ENCODE assay signal across 8 cellular contexts in the genomic region with DNA sequence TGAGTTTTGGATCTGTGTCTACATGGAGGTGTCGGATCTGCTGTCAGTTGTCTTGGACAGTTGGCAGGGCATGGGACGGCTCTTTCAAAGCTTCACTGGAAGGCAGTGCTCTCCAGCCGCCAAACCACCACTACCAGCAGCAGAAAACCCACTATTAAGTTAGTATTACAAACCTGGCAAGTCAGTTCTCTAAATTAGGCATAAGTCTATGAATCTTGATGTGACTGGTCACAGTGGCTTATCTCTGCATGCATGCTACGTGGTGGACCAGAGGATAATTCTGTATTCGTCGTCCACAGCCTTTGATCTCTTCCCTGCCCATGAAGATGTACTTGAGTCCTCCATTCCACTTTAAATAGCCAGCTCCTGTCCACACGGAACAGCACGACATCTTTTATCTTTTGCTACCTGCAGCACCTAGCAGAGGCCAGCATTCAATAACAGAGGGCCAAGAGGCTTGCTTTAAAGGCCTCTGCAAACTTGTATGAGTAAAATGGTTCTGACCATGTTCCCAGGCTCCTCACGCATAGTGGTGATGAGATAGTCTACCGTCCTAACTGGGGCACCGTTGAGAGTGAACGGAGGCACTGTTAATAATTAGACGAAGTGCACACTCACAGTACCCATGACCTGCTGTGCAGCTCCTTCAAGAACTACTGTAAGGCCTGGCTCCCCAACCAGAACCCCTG. TPM values are rescaled to one million over a fixed set of nuclear protein-coding genes. Genes with fewer than 3 reads are reported as not detected.
DNase-seq lines count a peak whose midpoint lies in the region; ATAC-seq and TF ChIP-seq lines count a peak whose summit lies in the region.

No MANE protein-coding gene starts in this region.

- H3K27me3 Mint-ChIP-seq in GM23338 (ENCODE audit: insufficient read depth, low read depth, poor library complexity): peaks cover 3% of the 10 kb centered on the region

- peaks cover 6% of the 10 kb centered on the region for H3K9me3 Mint-ChIP-seq in GM23338

- peaks cover 6% of the 10 kb centered on the region; the same call in 1 of the 2 replicates for H3F3A ChIP-seq in GM23338 (replicated peaks; ENCODE audit: low read depth)

- H3K4me1 ChIP-seq in GM23338 (ENCODE audit: insufficient read depth): peaks cover 11% of the 10 kb centered on the region
- H3K4me1 ChIP-seq in hepatocyte (ENCODE audit: insufficient read depth): peaks cover 49% of the 10 kb centered on the region
- peaks cover 40% of the 10 kb centered on the region for H3K4me1 ChIP-seq in skeletal muscle satellite cell (ENCODE audit: control insufficient read depth, insufficient read depth, low read length)

- H3K36me3 ChIP-seq in GM23338 (ENCODE audit: insufficient read depth) (no peaks in the 10 kb centered on the region), WERI-Rb-1 (no peaks in the 10 kb centered on the region), hepatocyte (replicated peaks; ENCODE audit: insufficient read depth, low read depth) (no peaks in the 10 kb centered on the region), skeletal muscle satellite cell (ENCODE audit: insufficient read depth, low read length) (no peaks in the 10 kb centered on the region)

- H3K4me2 ChIP-seq in GM23338 (peak overlapping the region; percentile 83), hepatocyte (peak overlapping the region; percentile 91), skeletal muscle satellite cell (ENCODE audit: low read length) (peak overlapping the region; percentile 100)

- H3K4me3 Mint-ChIP-seq in GM23338: peak overlapping the region; percentile 81

- DNase-seq in GM23338 (ENCODE audit: low spot score): no peak
- DNase-seq in WERI-Rb-1: no peak
- no peak for DNase-seq in hepatocyte (ENCODE audit: low spot score)
- no peak for DNase-seq in T-helper 9 cell
- no peak for DNase-seq in SKM-1 treated with dmso at 0.1 percent for 144 hours (lab: John Stamatoyannopoulos, UW; ENCODE audit: unreplicated experiment)
- no peak for DNase-seq in dedifferentiated amniotic fluid mesenchymal stem cell (ENCODE audit: extremely low spot score)

- peak overlapping the region; percentile 50; the same call in 1 of the 2 replicates for H3K27ac Mint-ChIP-seq in GM23338

- 54% methylated on average over 13 of the region's 13 CpGs for WGBS in hepatocyte (ENCODE audit: low lambda C conversion rate, missing lambda C conversion rate)

- H3K9me3 ChIP-seq in WERI-Rb-1 (ENCODE audit: severe bottlenecking): no peaks in the 10 kb centered on the region
- H3K9me3 ChIP-seq in hepatocyte (ENCODE audit: low read depth): no peaks in the 10 kb centered on the region
- no peaks in the 10 kb centered on the region for H3K9me3 ChIP-seq in skeletal muscle satellite cell (replicated peaks; ENCODE audit: low read length)

- peaks cover 3% of the 10 kb centered on the region; the same call in 1 of the 2 replicates for H4K20me1 ChIP-seq in GM23338 (replicated peaks; ENCODE audit: insufficient read depth)
- no peaks in the 10 kb centered on the region for H4K20me1 ChIP-seq in hepatocyte (ENCODE audit: insufficient read depth, poor library complexity, severe bottlenecking)

- ATAC-seq in GM23338 (no peak), HG02884 (IDR thresholded peaks at IDR 0.05; ENCODE audit: unreplicated experiment) (no peak)

- peak overlapping the region; percentile 84 for H3K9ac ChIP-seq in skeletal muscle satellite cell (ENCODE audit: low read depth, low read length)

- H2AFZ ChIP-seq in GM23338 (no peak overlapping the region), hepatocyte (no peak overlapping the region)

- H3K36me3 Mint-ChIP-seq in GM23338 (ENCODE audit: low read depth): peaks cover 6% of the 10 kb centered on the region

- H3K79me2 ChIP-seq in GM23338 (replicated peaks; ENCODE audit: insufficient read depth): peaks cover 35% of the 10 kb centered on the region
- H3K79me2 ChIP-seq in hepatocyte: peaks cover 14% of the 10 kb centered on the region

- H3K27ac ChIP-seq in GM23338 (ENCODE audit: low read depth): peak overlapping the region; percentile 50
- H3K27ac ChIP-seq in WERI-Rb-1: peak overlapping the region; percentile 61
- peak overlapping the region; percentile 77 for H3K27ac ChIP-seq in hepatocyte

- H3K9me2 ChIP-seq in GM23338 (ENCODE audit: insufficient read depth) (no peaks in the 10 kb centered on the region), hepatocyte (replicated peaks; ENCODE audit: insufficient read depth) (no peaks in the 10 kb centered on the region)

- TF ChIP-seq CTCF in GM23338 (conservative IDR thresholded peaks at IDR 0.05; ENCODE audit: low read depth in 2 of 2): no peak
- no peak for TF ChIP-seq CTCF in WERI-Rb-1 (IDR thresholded peaks at IDR 0.05; ENCODE audit: low read depth, low read length)
- no peak for TF ChIP-seq CTCF in hepatocyte (IDR thresholded peaks at IDR 0.05; ENCODE audit: poor library complexity)

- H3K4me3 ChIP-seq in GM23338: peak overlapping the region; percentile 71
- peak overlapping the region; percentile 53 for H3K4me3 ChIP-seq in WERI-Rb-1 (ENCODE audit: low read depth, low read length)
- H3K4me3 ChIP-seq in hepatocyte: peak overlapping the region; percentile 35
- H3K4me3 ChIP-seq in skeletal muscle satellite cell (ENCODE audit: low read length): peak overlapping the region; percentile 86

- H3K27me3 ChIP-seq in GM23338 (ENCODE audit: insufficient read depth) (no peaks in the 10 kb centered on the region), WERI-Rb-1 (ENCODE audit: insufficient read depth, low read depth, severe bottlenecking) (no peaks in the 10 kb centered on the region), hepatocyte (no peaks in the 10 kb centered on the region), skeletal muscle satellite cell (ENCODE audit: control insufficient read depth, insufficient read depth, low read length) (no peaks in the 10 kb centered on the region)

- H3K4me1 Mint-ChIP-seq in GM23338: peaks cover 42% of the 10 kb centered on the region

TF ChIP-seq in GM23338, 12 proteins besides CTCF, POLR2A, EP300 and RAD21 (continues in another document):
- TF ChIP-seq JUNB (IDR thresholded peaks at IDR 0.05; ENCODE audit: unreplicated experiment) (no peak), NANOG (IDR thresholded peaks at IDR 0.05; ENCODE audit: borderline replicate concordance) (no peak), STAT1 (IDR thresholded peaks at IDR 0.05; ENCODE audit: unreplicated experiment) (no peak), ZNF331 (CRISPR knock-in tag; IDR thresholded peaks at IDR 0.05; ENCODE audit: low read depth) (no peak), ZNF114 (CRISPR knock-in tag; IDR thresholded peaks at IDR 0.05) (no peak), EZH2phosphoT487 (IDR thresholded peaks at IDR 0.05; ENCODE audit: unreplicated experiment) (no peak), EZH2 (IDR thresholded peaks at IDR 0.05; ENCODE audit: low read depth, unreplicated experiment) (no peak), POLR2AphosphoS5 (IDR thresholded peaks at IDR 0.05; ENCODE audit: low read depth) (no peak), CREB1 (CRISPR knock-in tag; IDR thresholded peaks at IDR 0.05; ENCODE audit: low read depth) (no peak)
- TF ChIP-seq, protein P1, sequence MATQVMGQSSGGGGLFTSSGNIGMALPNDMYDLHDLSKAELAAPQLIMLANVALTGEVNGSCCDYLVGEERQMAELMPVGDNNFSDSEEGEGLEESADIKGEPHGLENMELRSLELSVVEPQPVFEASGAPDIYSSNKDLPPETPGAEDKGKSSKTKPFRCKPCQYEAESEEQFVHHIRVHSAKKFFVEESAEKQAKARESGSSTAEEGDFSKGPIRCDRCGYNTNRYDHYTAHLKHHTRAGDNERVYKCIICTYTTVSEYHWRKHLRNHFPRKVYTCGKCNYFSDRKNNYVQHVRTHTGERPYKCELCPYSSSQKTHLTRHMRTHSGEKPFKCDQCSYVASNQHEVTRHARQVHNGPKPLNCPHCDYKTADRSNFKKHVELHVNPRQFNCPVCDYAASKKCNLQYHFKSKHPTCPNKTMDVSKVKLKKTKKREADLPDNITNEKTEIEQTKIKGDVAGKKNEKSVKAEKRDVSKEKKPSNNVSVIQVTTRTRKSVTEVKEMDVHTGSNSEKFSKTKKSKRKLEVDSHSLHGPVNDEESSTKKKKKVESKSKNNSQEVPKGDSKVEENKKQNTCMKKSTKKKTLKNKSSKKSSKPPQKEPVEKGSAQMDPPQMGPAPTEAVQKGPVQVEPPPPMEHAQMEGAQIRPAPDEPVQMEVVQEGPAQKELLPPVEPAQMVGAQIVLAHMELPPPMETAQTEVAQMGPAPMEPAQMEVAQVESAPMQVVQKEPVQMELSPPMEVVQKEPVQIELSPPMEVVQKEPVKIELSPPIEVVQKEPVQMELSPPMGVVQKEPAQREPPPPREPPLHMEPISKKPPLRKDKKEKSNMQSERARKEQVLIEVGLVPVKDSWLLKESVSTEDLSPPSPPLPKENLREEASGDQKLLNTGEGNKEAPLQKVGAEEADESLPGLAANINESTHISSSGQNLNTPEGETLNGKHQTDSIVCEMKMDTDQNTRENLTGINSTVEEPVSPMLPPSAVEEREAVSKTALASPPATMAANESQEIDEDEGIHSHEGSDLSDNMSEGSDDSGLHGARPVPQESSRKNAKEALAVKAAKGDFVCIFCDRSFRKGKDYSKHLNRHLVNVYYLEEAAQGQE (IDR thresholded peaks at IDR 0.05; ENCODE audit: unreplicated experiment): no peak

RNA-seq across cellular contexts. Expression of gene GPR146, which starts 0.8 kb away (rescaled TPM):
- total RNA-seq in GM23338 (2014; rRNA removed; shearing (Covaris generic)): 0.16 and 0.28 TPM in 2 replicates
- polyA plus RNA-seq in GM23338 (2016; fragmentation: Nextera tagmentation; extraction: Ambion mirVana) (0.37 TPM in 1 of 2 replicates, not detected in the other), hepatocyte (2.1 and 2.6 TPM in 2 replicates)
- total RNA-seq in hepatocyte: 5.2 and 6.5 TPM in 2 replicates
- 1.8 and 6.8 TPM in 2 replicates for total RNA-seq in skeletal muscle satellite cell (2012; rRNA removed)

RNA-seq across cellular contexts. Expression of gene GPER1, which starts 42.7 kb away (rescaled TPM):
- total RNA-seq in GM23338 (2014; rRNA removed; shearing (Covaris generic)): 2.8 TPM in 1 of 2 replicates, not detected in the other
- 0.42 and 0.89 TPM in 2 replicates for polyA plus RNA-seq in GM23338 (2016; fragmentation: Nextera tagmentation; extraction: Ambion mirVana)
- 3.6 and 4.5 TPM in 2 replicates for total RNA-seq in hepatocyte
- 9.1 and 11.1 TPM in 2 replicates for polyA plus RNA-seq in hepatocyte
- 5.1 and 9.6 TPM in 2 replicates for total RNA-seq in skeletal muscle satellite cell (2012; rRNA removed)

Comparison
In these comparisons a context has a peak if more than half of its experiments do, and no peak if none do; other contexts are left out.
1. H3K4me3 ChIP-seq: peak in every context shown above with its lines; median percentile 86 in skeletal muscle satellite cell; 71 in GM23338; 53 in WERI-Rb-1; 35 in hepatocyte.